In the genomic region with DNA sequence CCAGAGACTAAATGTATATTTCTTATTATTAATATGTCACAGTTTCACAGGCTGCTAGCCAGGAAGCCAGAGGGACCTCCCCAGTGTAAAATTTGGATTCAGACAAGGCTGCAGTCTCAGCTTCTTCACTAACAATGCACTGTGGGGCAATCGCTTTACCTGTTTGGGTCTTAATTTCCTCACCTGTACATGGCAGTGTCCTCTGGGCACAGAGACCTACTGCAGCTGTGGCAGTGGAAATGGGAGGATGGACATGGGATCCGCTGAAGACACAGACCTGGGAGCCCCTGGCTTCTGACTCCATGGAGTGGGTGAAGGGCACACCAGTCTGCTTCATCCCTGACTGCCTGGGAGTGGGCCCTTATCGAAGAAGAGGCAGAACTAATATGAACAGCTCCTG, we compare ENCODE assay signal across 9 cellular contexts. TPM values are rescaled to one million over a fixed set of nuclear protein-coding genes. Genes with fewer than 3 reads are reported as not detected.
"Had no signal": no experiment of that assay in that cellular context is flagged by ENCODE, and none has a peak within 500 bp of the region (broad histone marks: within the 10 kb centered on the region; RNA-seq: fewer than 3 reads in every experiment).

No MANE protein-coding gene starts in this region.

- H3K27ac Mint-ChIP-seq: GM23338, H9 had no signal

- H3K4me1 Mint-ChIP-seq: GM23338, H9 had no signal

- DNase-seq: H9, HCEC 1CT, IMR-90 had no signal

- H2AFZ ChIP-seq: GM23338 had no signal

- ATAC-seq: GM23338, K562 had no signal

- H3K4me2 ChIP-seq: GM23338 had no signal

- H3K27ac ChIP-seq: HL-60 had no signal

- H3K4me3 ChIP-seq: GM23338, K562 had no signal

- FAIRE-seq: H1, H54, K562 had no signal

- H3K4me3 Mint-ChIP-seq: GM23338, H9 had no signal

RNA-seq across cellular contexts. Expression of gene SERPINA5, which starts 6.9 kb away (rescaled TPM):
- total RNA-seq: HT1080, IMR-90 had no signal
- polyA plus RNA-seq: IMR-90, K562 had no signal

RNA-seq across cellular contexts. Expression of gene SERPINA4, which starts 13.1 kb away (rescaled TPM):
- total RNA-seq: GM23338, H1, H9, HT1080, IMR-90, K562 had no signal
- polyA plus RNA-seq: GM23338, H1, IMR-90, K562 had no signal

RNA-seq across cellular contexts. Expression of gene SERPINA3, which starts 37.9 kb away (rescaled TPM):
- total RNA-seq: GM23338, H1, H9, HT1080 had no signal
- polyA plus RNA-seq: GM23338, H1, K562 had no signal
